In the genomic region with DNA sequence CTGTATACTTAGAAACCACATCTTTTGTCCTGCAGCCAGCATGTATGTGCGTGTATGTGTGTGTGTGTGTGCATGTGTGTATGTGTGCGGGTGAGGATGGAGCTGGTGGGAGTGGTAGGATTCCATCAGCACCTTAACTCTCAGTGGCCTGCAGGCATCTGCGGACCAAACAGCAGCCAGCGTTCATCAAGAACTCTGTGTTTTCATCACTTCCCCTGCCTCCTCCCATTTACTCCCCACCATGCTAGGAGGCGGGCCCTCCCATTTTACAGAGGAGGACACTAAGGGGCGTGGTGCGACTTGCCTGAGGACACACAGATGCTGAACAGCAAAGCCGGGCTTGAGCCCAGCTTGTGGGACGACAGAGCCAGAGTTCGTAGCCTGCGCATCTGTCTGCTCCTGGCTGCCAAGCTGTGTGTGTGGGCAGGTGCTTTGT, we compare ENCODE assay signal across 8 cellular contexts. TPM values are rescaled to one million over a fixed set of nuclear protein-coding genes. Genes with fewer than 3 reads are reported as not detected.
DNase-seq lines count a peak whose midpoint lies in the region; ATAC-seq and TF ChIP-seq lines count a peak whose summit lies in the region.

No MANE protein-coding gene starts in this region.

- TF ChIP-seq CTCF in GM23338 (conservative IDR thresholded peaks at IDR 0.05; ENCODE audit: low read depth in 2 of 2) (no peak), heart right ventricle (IDR thresholded peaks at IDR 0.05) (no peak), RWPE1 (conservative IDR thresholded peaks at IDR 0.05; ENCODE audit: low read depth) (no peak), chondrocyte (IDR thresholded peaks at IDR 0.05) (no peak)

- CTCF ChIA-PET in RWPE1 (lab: Yijun Ruan, JAX) = interaction anchor here (0.5 to 1.1 kb wide), 5 partner anchors 20 to 347 kb away, joined by 3 read pairs; no protein-coding TSS in a partner anchor

- peak overlapping the region; percentile 54; the same call in 1 of the 2 replicates for H2AFZ ChIP-seq in GM23338

- ATAC-seq in GM23338 = peak; percentile 20
- peak in 7 of 8 donors; percentile 43 to 80 (median 70) for ATAC-seq in heart right ventricle

- H3K4me3 ChIP-seq in GM23338 (peak overlapping the region; percentile 28; the same call in 1 of the 2 replicates), SJCRH30 (no peak overlapping the region), heart right ventricle (no peak overlapping the region)

- H3K36me3 ChIP-seq in GM23338 (ENCODE audit: insufficient read depth) (no peaks in the 10 kb centered on the region), SJCRH30 (no peaks in the 10 kb centered on the region), heart right ventricle (no peaks in the 10 kb centered on the region)

- peak overlapping the region; percentile 52 for H3K4me2 ChIP-seq in GM23338

- no peaks in the 10 kb centered on the region for H3K9me2 ChIP-seq in GM23338 (ENCODE audit: insufficient read depth)

- intact Hi-C loops in heart right ventricle (cut with DNase I) = no loop called here

- H3K9me3 Mint-ChIP-seq in GM23338 (no peaks in the 10 kb centered on the region), chondrocyte (ENCODE audit: low read depth) (no peaks in the 10 kb centered on the region)

- no peaks in the 10 kb centered on the region for H3K79me2 ChIP-seq in GM23338 (replicated peaks; ENCODE audit: insufficient read depth)

- H3K9me3 ChIP-seq in SJCRH30 (replicated peaks) = no peaks in the 10 kb centered on the region
- H3K9me3 ChIP-seq in heart right ventricle = no peaks in the 10 kb centered on the region

- H3K4me3 Mint-ChIP-seq in GM23338 (no peak overlapping the region), chondrocyte (ENCODE audit: unreplicated experiment) (no peak overlapping the region)

- H3K36me3 Mint-ChIP-seq in GM23338 (ENCODE audit: low read depth) = no peaks in the 10 kb centered on the region
- no peaks in the 10 kb centered on the region for H3K36me3 Mint-ChIP-seq in chondrocyte (ENCODE audit: low read depth)

- peaks cover 6% of the 10 kb centered on the region; the same call in 1 of the 2 replicates for H3F3A ChIP-seq in GM23338 (replicated peaks; ENCODE audit: low read depth)

- peaks cover 65% of the 10 kb centered on the region for H3K4me1 Mint-ChIP-seq in GM23338
- H3K4me1 Mint-ChIP-seq in chondrocyte (ENCODE audit: low read depth) = peaks cover 59% of the 10 kb centered on the region

- DNase-seq in AG08395 (ENCODE audit: low spot score) (peak; percentile 39), GM23338 (ENCODE audit: low spot score) (peak; percentile 85), SJCRH30 (peak; percentile 64 to 71), heart right ventricle (peak in 1 of 2 donors; percentile 41), RWPE1 (ENCODE audit: low spot score) (no peak), chondrocyte (ENCODE audit: low spot score) (no peak), kidney glomerular epithelial cell (lab: John Stamatoyannopoulos, UW) (no peak)
- no peak for DNase-seq in activated effector memory CD4-positive, alpha-beta T cell treated with anti-CD3 and anti-CD28 coated beads, Interleukin-2, amount 50 U/mL, for 16 hours

- 32 to 44% methylated on average over 11 of the region's 11 CpGs for WGBS in heart right ventricle, 2 donors

- H3K27me3 Mint-ChIP-seq in GM23338 (ENCODE audit: insufficient read depth, low read depth, poor library complexity) = peaks cover 23% of the 10 kb centered on the region
- H3K27me3 Mint-ChIP-seq in chondrocyte (ENCODE audit: low read depth) = no peaks in the 10 kb centered on the region

- H3K4me1 ChIP-seq in GM23338 (ENCODE audit: insufficient read depth) (peaks cover 49% of the 10 kb centered on the region), SJCRH30 (peaks cover 29% of the 10 kb centered on the region), heart right ventricle (peaks cover 0 to 20% (median 16%) of the 10 kb centered on the region in 9 donors)

- no peak overlapping the region for H3K27ac Mint-ChIP-seq in GM23338
- no peak overlapping the region for H3K27ac Mint-ChIP-seq in chondrocyte (ENCODE audit: unreplicated experiment)

- H3K27ac ChIP-seq in GM23338 (ENCODE audit: low read depth) (no peak overlapping the region), SJCRH30 (no peak overlapping the region), heart right ventricle (no peak overlapping the region), RWPE1 (no peak overlapping the region)

- POLR2A ChIA-PET in RWPE1 (lab: Yijun Ruan, JAX; ENCODE audit: low non-redundant PET) = no interaction called here

- H4K20me1 ChIP-seq in GM23338 (replicated peaks; ENCODE audit: insufficient read depth) = no peaks in the 10 kb centered on the region

- H3K27me3 ChIP-seq in GM23338 (ENCODE audit: insufficient read depth) (peaks cover 11% of the 10 kb centered on the region; the same call in 1 of the 2 replicates), SJCRH30 (peaks cover 11% of the 10 kb centered on the region; the same call in 1 of the 2 replicates), heart right ventricle (peaks cover 0 to 91% (median 79%) of the 10 kb centered on the region in 7 donors)

TF ChIP-seq in GM23338, 12 proteins besides CTCF, POLR2A, EP300 and RAD21:
- TF ChIP-seq ETS1 (IDR thresholded peaks at IDR 0.05) = no peak
- TF ChIP-seq POLR2AphosphoS5 (IDR thresholded peaks at IDR 0.05; ENCODE audit: low read depth) = peak; percentile 38; the same call in 1 of the 2 replicates
- no peak for TF ChIP-seq EZH2phosphoT487 (IDR thresholded peaks at IDR 0.05; ENCODE audit: unreplicated experiment)

RNA-seq across cellular contexts. Expression of gene VSTM2L, which starts 8.9 kb away (rescaled TPM):
- 0.43 and 1.9 TPM in 2 replicates for total RNA-seq in GM23338 (2014; rRNA removed; shearing (Covaris generic))
- polyA plus RNA-seq in GM23338 (2016; fragmentation: Nextera tagmentation; extraction: Ambion mirVana) (0.54 and 0.60 TPM in 2 replicates), heart right ventricle (10 to 100 TPM in 1 of 2 donors, 1 to 10 TPM in 1; 6.9 to 14.1 TPM)
- 0.18 and 0.22 TPM in 2 replicates for total RNA-seq in SJCRH30 (2014; rRNA removed; shearing (Covaris generic))
- total RNA-seq in heart right ventricle (10 to 100 TPM in 5 of 10 donors, 1 to 10 TPM in 5; 1.8 to 17.2 (median 8.9) TPM), chondrocyte (6.8 to 24.5 TPM (median 7.3 TPM) in 3 replicates)

Comparison
In these comparisons a context has a peak if more than half of its experiments do, and no peak if none do; other contexts are left out.
1. DNase-seq: peak in AG08395 (single experiment), GM23338 (single experiment) and SJCRH30 (2 of 2); none in RWPE1 (single experiment), chondrocyte (single experiment), kidney glomerular epithelial cell (single experiment) and activated effector memory CD4-positive, alpha-beta T cell treated with anti-CD3 and anti-CD28 coated beads, Interleukin-2, amount 50 U/mL, for 16 hours (single experiment).